1 cellular context compared by ENCODE assay signal in genomic region chr20:22529150-22530019, GRCh38.
TF ChIP-seq lines count a peak whose summit lies in the region.

No MANE protein-coding gene starts in this region.

TF ChIP-seq in HepG2, 621 proteins besides CTCF, POLR2A, EP300 and RAD21 (continued from another document and continues in another):
- TF ChIP-seq MAZ (IDR thresholded peaks at IDR 0.05; ENCODE audit: borderline replicate concordance, low read depth, low read length) (no peak), MAZ (CRISPR knock-in tag; IDR thresholded peaks at IDR 0.05; ENCODE audit: low read depth) (no peak), ATF4 (CRISPR knock-in tag; IDR thresholded peaks at IDR 0.05) (no peak), ZNF589 (CRISPR knock-in tag; conservative IDR thresholded peaks at IDR 0.05) (no peak), HHEX (CRISPR knock-in tag; IDR thresholded peaks at IDR 0.05) (no peak), ZNF251 (CRISPR knock-in tag; IDR thresholded peaks at IDR 0.05) (no peak), NFATC3 (CRISPR knock-in tag; IDR thresholded peaks at IDR 0.05) (no peak), ZBTB8A (CRISPR knock-in tag; IDR thresholded peaks at IDR 0.05; ENCODE audit: borderline replicate concordance, low read depth) (no peak), SP5 (CRISPR knock-in tag; IDR thresholded peaks at IDR 0.05; ENCODE audit: borderline replicate concordance, low read depth) (no peak), THRA (CRISPR knock-in tag; IDR thresholded peaks at IDR 0.05; ENCODE audit: borderline replicate concordance) (no peak), BCLAF1 (IDR thresholded peaks at IDR 0.05) (no peak), HINFP (CRISPR knock-in tag; IDR thresholded peaks at IDR 0.05; ENCODE audit: low read depth) (no peak), HIC2 (CRISPR knock-in tag; IDR thresholded peaks at IDR 0.05; ENCODE audit: low read depth) (peak; percentile 76), SIN3A (IDR thresholded peaks at IDR 0.05; ENCODE audit: borderline replicate concordance, low read depth, low read length) (no peak), ATAD3A (CRISPR knock-in tag; IDR thresholded peaks at IDR 0.05) (no peak), ZNF652 (CRISPR knock-in tag; IDR thresholded peaks at IDR 0.05; ENCODE audit: borderline replicate concordance, low read depth) (no peak), FOXA1 (IDR thresholded peaks at IDR 0.05) (no peak), FOXA1 (CRISPR knock-in tag; IDR thresholded peaks at IDR 0.05) (no peak), SRSF1 (optimal IDR thresholded peaks at IDR 0.05; ENCODE audit: low read depth, low read length) (no peak), ZBED4 (CRISPR knock-in tag; IDR thresholded peaks at IDR 0.05; ENCODE audit: borderline replicate concordance) (no peak), ZBTB3 (CRISPR knock-in tag; IDR thresholded peaks at IDR 0.05; ENCODE audit: borderline replicate concordance, low read depth) (no peak), TAF1 (CRISPR knock-in tag; IDR thresholded peaks at IDR 0.05) (no peak), FOXK2 (IDR thresholded peaks at IDR 0.05) (no peak), YEATS2 (CRISPR knock-in tag; IDR thresholded peaks at IDR 0.05; ENCODE audit: borderline replicate concordance) (no peak), SSRP1 (CRISPR knock-in tag; IDR thresholded peaks at IDR 0.05) (no peak), ZNF687 (CRISPR knock-in tag; IDR thresholded peaks at IDR 0.05) (peak; percentile 22; the same call in 1 of the 2 replicates), ZNF564 (CRISPR knock-in tag; IDR thresholded peaks at IDR 0.05) (no peak), REL (CRISPR knock-in tag; conservative IDR thresholded peaks at IDR 0.05) (no peak), ZNF143 (CRISPR knock-in tag; IDR thresholded peaks at IDR 0.05) (no peak), TEAD2 (CRISPR knock-in tag; IDR thresholded peaks at IDR 0.05) (no peak), ZNF552 (CRISPR knock-in tag; IDR thresholded peaks at IDR 0.05; ENCODE audit: borderline replicate concordance) (no peak), KIAA2018 (CRISPR knock-in tag; IDR thresholded peaks at IDR 0.05; ENCODE audit: borderline replicate concordance) (no peak), ZNF30 (CRISPR knock-in tag; IDR thresholded peaks at IDR 0.05) (no peak)
